ENCODE assay signal across 7 cellular contexts in the genomic region with DNA sequence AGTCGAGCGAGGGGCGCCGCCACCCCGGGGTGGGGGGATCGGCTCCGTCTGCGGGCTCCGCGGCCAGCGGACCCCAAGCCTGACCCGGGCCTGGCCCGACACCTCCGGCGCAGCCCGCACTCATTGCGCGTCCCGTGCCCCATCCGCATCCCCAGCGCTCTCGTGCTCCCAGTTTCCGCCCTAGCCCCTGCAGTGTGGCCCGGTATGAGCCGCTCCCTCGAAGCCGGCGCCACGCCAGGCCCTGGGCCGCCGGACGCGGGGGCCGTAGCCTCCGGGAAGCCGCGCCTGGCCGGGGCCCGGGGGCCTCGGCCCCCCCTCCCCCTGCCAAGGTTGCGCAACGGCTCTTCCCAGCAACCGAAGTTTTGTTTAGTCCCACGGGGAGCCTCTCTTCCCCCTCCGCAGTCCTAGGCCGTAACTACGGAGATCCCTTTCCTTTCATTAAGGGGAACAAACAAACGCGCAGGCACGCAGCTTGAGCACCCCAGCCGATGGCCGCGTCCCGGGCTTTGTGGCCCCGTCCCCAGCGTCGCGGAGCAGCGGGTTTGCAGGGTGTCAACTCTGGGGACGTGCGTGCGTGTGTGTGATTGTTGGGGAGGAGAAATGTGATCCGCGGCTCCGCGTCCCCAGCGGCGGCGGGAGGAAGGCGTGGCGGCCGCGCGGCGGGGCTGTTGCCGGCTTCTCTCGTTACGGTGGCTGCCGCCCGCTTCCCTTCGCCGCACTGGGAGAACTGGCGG. TPM values are rescaled to one million over a fixed set of nuclear protein-coding genes. Genes with fewer than 3 reads are reported as not detected.
DNase-seq lines count a peak whose midpoint lies in the region; ATAC-seq and TF ChIP-seq lines count a peak whose summit lies in the region.

No MANE protein-coding gene starts in this region.

- peaks cover 14% of the 10 kb centered on the region for H3K4me1 ChIP-seq in iPS-18a (ENCODE audit: control insufficient read depth, low read depth, low read length)
- peaks cover 29% of the 10 kb centered on the region for H3K4me1 ChIP-seq in skeletal muscle satellite cell (ENCODE audit: control insufficient read depth, insufficient read depth, low read length)

- peak overlapping the region; percentile 97 for H3K4me3 ChIP-seq in iPS-18a (ENCODE audit: low read length)
- H3K4me3 ChIP-seq in skeletal muscle satellite cell (ENCODE audit: low read length): peak overlapping the region; percentile 84

- ATAC-seq in GM18517 (IDR thresholded peaks at IDR 0.05; ENCODE audit: unreplicated experiment) (peak; percentile 39), HG02973 (IDR thresholded peaks at IDR 0.05; ENCODE audit: unreplicated experiment) (peak; percentile 35)

- peak overlapping the region; percentile 79 for H3K27ac ChIP-seq in iPS-18a (ENCODE audit: low read length)

- H3K4me3 Mint-ChIP-seq in brain: peak overlapping the region; percentile 91 to 99 (median 95)

- peak; percentile 65 to 76 for DNase-seq in NCI-H2081 (lab: John Stamatoyannopoulos, UW)
- DNase-seq in UCSD-AML1 (lab: John Stamatoyannopoulos, UW; ENCODE audit: unreplicated experiment): peak; percentile 89

- H3K27me3 Mint-ChIP-seq in brain: peaks cover 7% of the 10 kb centered on the region

- peak overlapping the region; percentile 84 for H3K4me2 ChIP-seq in skeletal muscle satellite cell (ENCODE audit: low read length)

- peak in 1 of 2 experiments; percentile 23 for TF ChIP-seq CTCF in brain (conservative IDR thresholded peaks at IDR 0.05)

- H3K9me3 ChIP-seq in iPS-18a (ENCODE audit: control insufficient read depth, low read depth, low read length) (no peaks in the 10 kb centered on the region), skeletal muscle satellite cell (replicated peaks; ENCODE audit: low read length) (no peaks in the 10 kb centered on the region)

- peak overlapping the region; percentile 98 to 100 (median 99) for H3K27ac Mint-ChIP-seq in brain

- H3K9ac ChIP-seq in iPS-18a (ENCODE audit: low read length): peak overlapping the region; percentile 94
- peak overlapping the region; percentile 100 for H3K9ac ChIP-seq in skeletal muscle satellite cell (ENCODE audit: low read depth, low read length)

- H3K9me3 Mint-ChIP-seq in brain: peaks cover 0 to 3% (median 0%) of the 10 kb centered on the region in 5 experiments

- H3K27me3 ChIP-seq in iPS-18a (ENCODE audit: control insufficient read depth, insufficient read depth, low read length) (peaks cover 7% of the 10 kb centered on the region), skeletal muscle satellite cell (ENCODE audit: control insufficient read depth, insufficient read depth, low read length) (no peaks in the 10 kb centered on the region)

- peaks cover 51% of the 10 kb centered on the region for H3K4me1 Mint-ChIP-seq in brain

- H3K36me3 ChIP-seq in iPS-18a (ENCODE audit: control insufficient read depth, low read depth, low read length) (no peaks in the 10 kb centered on the region), skeletal muscle satellite cell (ENCODE audit: insufficient read depth, low read length) (no peaks in the 10 kb centered on the region)

- H3K36me3 Mint-ChIP-seq in brain: peaks cover 6% of the 10 kb centered on the region

RNA-seq across cellular contexts. Expression of gene HIPK3, which starts 0.9 kb away (rescaled TPM):
- polyA plus RNA-seq in brain (ENCODE audit: insufficient read depth, low read depth, low replicate concordance): 5.3 TPM
- total RNA-seq in skeletal muscle satellite cell (2012; rRNA removed): 65.9 and 88.5 TPM in 2 replicates

Comparison
In these comparisons a context has a peak if more than half of its experiments do, and no peak if none do; other contexts are left out.
1. Peak in every context shown above with its lines: DNase-seq, ATAC-seq, H3K4me3 ChIP-seq and H3K27ac ChIP-seq.